Comparison of ENCODE assay signal across 26 cellular contexts in genomic region chr7:95320663-95321062, GRCh38. TPM values are rescaled to one million over a fixed set of nuclear protein-coding genes. Genes with fewer than 3 reads are reported as not detected.
"Had no signal": no experiment of that assay in that cellular context is flagged by ENCODE, and none has a peak within 500 bp of the region (broad histone marks: within the 10 kb centered on the region; RNA-seq: fewer than 3 reads in every experiment).

No MANE protein-coding gene starts in this region.

- H3K9me3 Mint-ChIP-seq: naive thymus-derived CD8-positive, alpha-beta T cell; nephron; stimulated activated naive B cell treated with anti-CD40 and anti-IgM and Interleukin-4, amounts not matched to agents 10 μg/mL and 1 μg/mL and 100 μg/mL, for 72 hours had no signal

- H3K4me2 ChIP-seq: hepatocyte, smooth muscle cell had no signal

- H3K9me3 ChIP-seq: lower lobe of right lung, ovary, prostate gland, stomach, testis, thyroid gland, transverse colon, upper lobe of left lung, vagina had no signal

- H3K4me1 Mint-ChIP-seq: nephron had no signal

- ATAC-seq: left ventricle myocardium superior; lower lobe of right lung; naive thymus-derived CD8-positive, alpha-beta T cell; right cardiac atrium; stimulated activated naive B cell treated with anti-CD40 and anti-IgM and Interleukin-4, amounts not matched to agents 10 μg/mL and 1 μg/mL and 100 μg/mL, for 72 hours; stimulated activated naive CD8-positive, alpha-beta T cell treated with anti-CD3 and anti-CD28 coated beads, Interleukin-15, Interleukin-2, amounts not matched to agents 100 U/mL and 50 U/mL, for 24 hours had no signal

- H3K4me1 ChIP-seq: lower lobe of right lung, prostate gland, sigmoid colon, testis, thyroid gland, transverse colon, upper lobe of left lung, vagina had no signal

- H2AFZ ChIP-seq: hepatocyte had no signal

- H3K4me3 Mint-ChIP-seq: naive thymus-derived CD8-positive, alpha-beta T cell; nephron; stimulated activated naive B cell treated with anti-CD40 and anti-IgM and Interleukin-4, amounts not matched to agents 10 μg/mL and 1 μg/mL and 100 μg/mL, for 72 hours had no signal

- H3K36me3 ChIP-seq: lower lobe of right lung, ovary, prostate gland, sigmoid colon, stomach, thyroid gland, transverse colon, upper lobe of left lung, vagina had no signal

- H3K79me2 ChIP-seq: hepatocyte had no signal

- H3K27me3 ChIP-seq: ovary, testis, thyroid gland, upper lobe of left lung, vagina had no signal

- H3K27ac Mint-ChIP-seq: nephron; stimulated activated naive B cell treated with anti-CD40 and anti-IgM and Interleukin-4, amounts not matched to agents 10 μg/mL and 1 μg/mL and 100 μg/mL, for 72 hours had no signal

- H3K27ac ChIP-seq: hepatocyte, lower lobe of right lung, ovary, prostate gland, sigmoid colon, stomach, testis, thyroid gland, transverse colon, upper lobe of left lung, vagina had no signal

- DNase-seq: islet precursor cell; left ventricle myocardium superior; lower lobe of right lung; mammary epithelial cell; mesenchymal stem cell; naive thymus-derived CD8-positive, alpha-beta T cell; ovary; retina; right cardiac atrium; sigmoid colon; stimulated activated CD4-positive, alpha-beta T cell treated with anti-CD3 and anti-CD28 coated beads, Interleukin-1b, Interleukin-23, amount 100 ng/mL, for 48 hours; stimulated activated CD4-positive, alpha-beta T cell treated with anti-CD3 and anti-CD28 coated beads, Interleukin-4, amount 100 ng/mL, for 1 hour; stimulated activated naive B cell treated with anti-CD40 and anti-IgM and Interleukin-4, amounts not matched to agents 10 μg/mL and 1 μg/mL and 100 μg/mL, for 72 hours; stimulated activated naive CD8-positive, alpha-beta T cell treated with anti-CD3 and anti-CD28 coated beads, Interleukin-15, Interleukin-2, amounts not matched to agents 100 U/mL and 50 U/mL, for 24 hours; stomach; testis; thyroid gland; transverse colon; upper lobe of left lung had no signal

- H3K4me3 ChIP-seq: hepatocyte, lower lobe of right lung, ovary, prostate gland, sigmoid colon, smooth muscle cell, stomach, testis, thyroid gland, transverse colon, upper lobe of left lung, vagina had no signal

- H3K36me3 Mint-ChIP-seq: naive thymus-derived CD8-positive, alpha-beta T cell; stimulated activated naive B cell treated with anti-CD40 and anti-IgM and Interleukin-4, amounts not matched to agents 10 μg/mL and 1 μg/mL and 100 μg/mL, for 72 hours had no signal

RNA-seq across cellular contexts. Expression of gene PON1, which starts 3.7 kb away (rescaled TPM):
- total RNA-seq: kidney epithelial cell; left ventricle myocardium superior; mammary epithelial cell; naive thymus-derived CD8-positive, alpha-beta T cell; smooth muscle cell; thyroid gland; urinary bladder; vagina had no signal
- polyA plus RNA-seq: mammary epithelial cell; naive thymus-derived CD8-positive, alpha-beta T cell; right cardiac atrium; smooth muscle cell had no signal
